In the genomic region with DNA sequence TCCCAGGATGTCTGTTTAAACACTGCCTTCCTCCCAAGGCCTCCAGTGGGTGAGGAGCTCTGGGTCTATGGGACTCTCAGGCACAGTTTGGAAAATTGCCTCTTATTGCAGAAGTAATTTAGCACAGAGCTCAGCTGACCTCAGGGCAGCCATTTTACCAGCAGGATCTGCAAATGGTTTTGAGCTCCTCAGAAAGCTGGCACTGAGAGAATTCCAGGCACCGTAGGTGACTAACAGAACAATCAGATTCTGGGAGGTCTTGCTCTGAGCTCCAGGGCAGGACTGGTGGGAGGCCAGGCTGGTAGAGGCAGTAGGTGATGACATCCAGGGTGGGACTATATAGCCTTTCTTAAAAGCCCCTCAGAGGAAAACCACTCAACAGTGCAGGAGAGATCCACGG, we compare ENCODE assay signal across 2 cellular contexts.
A peak's percentile ranks its signal among the peaks of the same experiment; 100 is the strongest.
TF ChIP-seq lines count a peak whose summit lies in the region.

No MANE protein-coding gene starts in this region.

TF ChIP-seq in A549, 52 proteins besides CTCF, POLR2A, EP300 and RAD21 (continued from another document):
- TF ChIP-seq, protein P1, sequence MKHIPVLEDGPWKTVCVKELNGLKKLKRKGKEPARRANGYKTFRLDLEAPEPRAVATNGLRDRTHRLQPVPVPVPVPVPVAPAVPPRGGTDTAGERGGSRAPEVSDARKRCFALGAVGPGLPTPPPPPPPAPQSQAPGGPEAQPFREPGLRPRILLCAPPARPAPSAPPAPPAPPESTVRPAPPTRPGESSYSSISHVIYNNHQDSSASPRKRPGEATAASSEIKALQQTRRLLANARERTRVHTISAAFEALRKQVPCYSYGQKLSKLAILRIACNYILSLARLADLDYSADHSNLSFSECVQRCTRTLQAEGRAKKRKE (CRISPR knock-in tag; IDR thresholded peaks at IDR 0.05; ENCODE audit: low read depth): 0 out of 2 replicates have a peak, but pooled peaks have one; percentile 25
- TF ChIP-seq EHMT2 (IDR thresholded peaks at IDR 0.05; ENCODE audit: low read depth): no peak
- TF ChIP-seq JUN (IDR thresholded peaks at IDR 0.05): 0 out of 5 replicates have a peak, but pooled peaks of 1 of the 2 experiments have one; percentile 11

TF ChIP-seq in HCT116, 20 proteins besides CTCF, POLR2A, EP300 and RAD21 (continued from another document):
- no peak for TF ChIP-seq REST (IDR thresholded peaks at IDR 0.05; ENCODE audit: low read depth)
- TF ChIP-seq ZNF274 (IDR thresholded peaks at IDR 0.05; ENCODE audit: low read depth, low read length): no peak
- no peak for TF ChIP-seq FOSL1 (IDR thresholded peaks at IDR 0.05; ENCODE audit: low read depth)
- TF ChIP-seq YY1 (IDR thresholded peaks at IDR 0.05; ENCODE audit: extremely low read depth, insufficient replicate concordance, low read depth, low read length): no peak
